Comparison of ENCODE assay signal across 11 cellular contexts in genomic region chr2:234146087-234146826, GRCh38.
DNase-seq lines count a peak whose midpoint lies in the region; TF ChIP-seq lines count a peak whose summit lies in the region.
"Had no signal": no experiment of that assay in that cellular context is flagged by ENCODE, and none has a peak within 500 bp of the region (broad histone marks: within the 10 kb centered on the region; RNA-seq: fewer than 3 reads in every experiment).

No MANE protein-coding gene starts in this region.

- H3K27ac ChIP-seq in AG04450 (ENCODE audit: low read depth, low read length) = peak overlapping the region; percentile 3
- H3K27ac ChIP-seq: psoas muscle had no signal

- peaks cover 2% of the 10 kb centered on the region for H3K27me3 Mint-ChIP-seq in activated CD4-positive, alpha-beta memory T cell treated with anti-CD3 and anti-CD28 coated beads, Interleukin-2, amount 10 ng/mL, durations not matched to agents 7 days and 5 days

- DNase-seq in AG04450 (ENCODE audit: low read depth, low spot score) = no peak
- peak; percentile 95 for DNase-seq in HCEC 1CT
- no peak for DNase-seq in activated CD4-positive, alpha-beta memory T cell treated with anti-CD3 and anti-CD28 coated beads, Interleukin-2, amount 10 ng/mL, durations not matched to agents 7 days and 5 days
- peak; percentile 95 for DNase-seq in glomerular visceral epithelial cell (ENCODE audit: extremely low spot score)
- no peak for DNase-seq in stimulated activated naive CD4-positive, alpha-beta T cell (lab: John Stamatoyannopoulos, UW)
- no peak for DNase-seq in NCI-H2171 (lab: John Stamatoyannopoulos, UW)
- no peak for DNase-seq in cardiac septum (ENCODE audit: low spot score)
- no peak for DNase-seq in activated gamma-delta T cell treated with Interleukin-2 at 50 U/mL for 16 hours
- DNase-seq: activated T-cell treated with anti-CD3 and anti-CD28 coated beads, Interleukin-2, amount 50 U/mL, for 1 hour; head of caudate nucleus; psoas muscle had no signal

- peaks cover 34% of the 10 kb centered on the region for H3K4me1 Mint-ChIP-seq in activated CD4-positive, alpha-beta memory T cell treated with anti-CD3 and anti-CD28 coated beads, Interleukin-2, amount 10 ng/mL, durations not matched to agents 7 days and 5 days

- no peak overlapping the region for H3K4me3 Mint-ChIP-seq in activated CD4-positive, alpha-beta memory T cell treated with anti-CD3 and anti-CD28 coated beads, Interleukin-2, amount 10 ng/mL, durations not matched to agents 7 days and 5 days

- intact Hi-C loops in cardiac septum (cut with DNase I) = loop anchor here (5.0 kb wide), 1 partner anchor 111 kb away; no protein-coding TSS in a partner anchor

- CTCF ChIA-PET in AG04450 (lab: Charles Lee) = interaction anchor here (1.0 to 1.1 kb wide), 2 partner anchors 11 to 399 kb away, joined by 3 to 4 read pairs; no protein-coding TSS in a partner anchor
- CTCF ChIA-PET in activated CD4-positive, alpha-beta memory T cell treated with anti-CD3 and anti-CD28 coated beads, Interleukin-2, amount 10 ng/mL, durations not matched to agents 7 days and 5 days (lab: Charles Lee) = interaction anchor here (0.6 to 1.7 kb wide), 6 partner anchors 11 to 399 kb away, joined by 3 to 4 read pairs (median 3); no protein-coding TSS in a partner anchor

- no peaks in the 10 kb centered on the region for H3K27me3 ChIP-seq in AG04450 (ENCODE audit: control insufficient read depth, insufficient read depth, low read length)

- H3K36me3 Mint-ChIP-seq in activated CD4-positive, alpha-beta memory T cell treated with anti-CD3 and anti-CD28 coated beads, Interleukin-2, amount 10 ng/mL, durations not matched to agents 7 days and 5 days (ENCODE audit: low read depth) = peaks cover 3% of the 10 kb centered on the region

- H3K27ac Mint-ChIP-seq in activated CD4-positive, alpha-beta memory T cell treated with anti-CD3 and anti-CD28 coated beads, Interleukin-2, amount 10 ng/mL, durations not matched to agents 7 days and 5 days = peak overlapping the region; percentile 59

- no peaks in the 10 kb centered on the region for H3K9me3 Mint-ChIP-seq in activated CD4-positive, alpha-beta memory T cell treated with anti-CD3 and anti-CD28 coated beads, Interleukin-2, amount 10 ng/mL, durations not matched to agents 7 days and 5 days

- no peaks in the 10 kb centered on the region for H3K9me3 ChIP-seq in AG04450 (ENCODE audit: control insufficient read depth, insufficient read depth, low read length)
- H3K9me3 ChIP-seq: psoas muscle had no signal

- no peak overlapping the region for H3K4me3 ChIP-seq in AG04450 (ENCODE audit: low read depth, low read length)
- H3K4me3 ChIP-seq: psoas muscle had no signal

- POLR2A ChIA-PET in AG04450 (lab: Yijun Ruan, JAX) = no interaction called here
- POLR2A ChIA-PET in activated CD4-positive, alpha-beta memory T cell treated with anti-CD3 and anti-CD28 coated beads, Interleukin-2, amount 10 ng/mL, durations not matched to agents 7 days and 5 days (lab: Charles Lee) = interaction anchor here (1.0 to 1.5 kb wide), 4 partner anchors 11 to 350 kb away, joined by 3 to 13 read pairs (median 4); partner anchors contain the start of gene ARL4C

- no peak for TF ChIP-seq CTCF in AG04450 (IDR thresholded peaks at IDR 0.05; ENCODE audit: low read depth, low read length)

Comparison
In these comparisons a context has a peak if more than half of its experiments do, and no peak if none do; other contexts are left out.
1. DNase-seq: peak in HCEC 1CT (single experiment) and glomerular visceral epithelial cell (single experiment); none in AG04450 (single experiment), activated CD4-positive, alpha-beta memory T cell treated with anti-CD3 and anti-CD28 coated beads, Interleukin-2, amount 10 ng/mL, durations not matched to agents 7 days and 5 days (single experiment), stimulated activated naive CD4-positive, alpha-beta T cell (0 of 6), NCI-H2171 (single experiment), cardiac septum (single experiment) and activated gamma-delta T cell treated with Interleukin-2 at 50 U/mL for 16 hours (single experiment).